In the genomic region with DNA sequence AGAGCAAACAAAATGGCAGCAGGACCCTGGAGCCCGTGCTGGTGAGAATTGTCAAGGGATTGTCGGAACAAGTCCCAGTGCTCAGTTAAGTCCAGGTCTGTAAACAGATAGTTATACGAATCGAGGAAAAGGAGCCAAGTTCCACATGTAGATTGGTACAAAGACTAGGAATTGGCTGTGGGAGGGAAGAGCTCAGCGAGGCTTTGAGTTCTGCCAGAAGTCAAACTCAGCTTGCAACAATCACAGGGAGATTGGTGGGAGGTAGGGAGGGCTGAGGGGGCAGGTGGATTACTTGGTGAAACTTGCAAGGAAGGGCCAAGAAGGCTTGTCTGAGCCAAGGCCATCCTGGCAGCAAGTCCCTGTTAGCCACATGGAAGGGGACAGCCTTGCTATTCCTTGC, we compare ENCODE assay signal across 25 cellular contexts.
"Had no signal": no experiment of that assay in that cellular context is flagged by ENCODE, and none has a peak within 500 bp of the region (broad histone marks: within the 10 kb centered on the region; RNA-seq: fewer than 3 reads in every experiment).

No MANE protein-coding gene starts in this region.

- FAIRE-seq: endometrium, kidney, pancreas, urothelium cell line had no signal

- H3K9me3 ChIP-seq: colonic mucosa, gastrocnemius medialis, left lung, pancreas, right atrium auricular region, sigmoid colon, stomach, tibial artery had no signal

- H3K27ac ChIP-seq: colonic mucosa, gastrocnemius medialis, left lung, pancreas, right atrium auricular region, sigmoid colon, stomach, tibial artery had no signal

- H3K27me3 ChIP-seq: colonic mucosa, gastrocnemius medialis, left lung, pancreas, right atrium auricular region, sigmoid colon, stomach, tibial artery had no signal

- DNase-seq: colonic mucosa; effector memory CD4-positive, alpha-beta T cell; erythroblast; gastrocnemius medialis; head of caudate nucleus; kidney; left lung; naive thymus-derived CD8-positive, alpha-beta T cell; nephron progenitor cell; occipital lobe; pancreas; sigmoid colon; stimulated activated CD4-positive, alpha-beta T cell treated with anti-CD3 and anti-CD28 coated beads, Interleukin-2, amount 100 ng/mL, for 24 hours; stimulated activated CD4-positive, alpha-beta T cell treated with anti-CD3 and anti-CD28 coated beads, Interleukin-4, amount 100 ng/mL, for 24 hours; stimulated activated naive CD4-positive, alpha-beta T cell treated with Interleukin-2 at 50 U/mL for 16 hours; stomach; tibial artery had no signal

- H3K36me3 Mint-ChIP-seq: naive thymus-derived CD8-positive, alpha-beta T cell; stimulated activated effector memory CD8-positive, alpha-beta T cell treated with anti-CD3 and anti-CD28 coated beads, Interleukin-12 subunit alpha, Interleukin-12 subunit beta, amount 100 ng/mL, for 72 hours; type B pancreatic cell had no signal

- H3K4me1 Mint-ChIP-seq: central memory CD8-positive, alpha-beta T cell; stimulated activated effector memory CD8-positive, alpha-beta T cell treated with anti-CD3 and anti-CD28 coated beads, Interleukin-12 subunit alpha, Interleukin-12 subunit beta, amount 100 ng/mL, for 72 hours had no signal

- H3K4me3 Mint-ChIP-seq: central memory CD8-positive, alpha-beta T cell; dendritic cell treated with granulocyte-macrophage colony-stimulating factor and Interleukin-4, amounts not matched to agents 40 ng/mL and 50 ng/mL, for 4 days; naive thymus-derived CD8-positive, alpha-beta T cell; nephron progenitor cell; stimulated activated effector memory CD8-positive, alpha-beta T cell treated with anti-CD3 and anti-CD28 coated beads, Interleukin-12 subunit alpha, Interleukin-12 subunit beta, amount 100 ng/mL, for 72 hours; type B pancreatic cell had no signal

- H3K27ac Mint-ChIP-seq: dendritic cell treated with granulocyte-macrophage colony-stimulating factor and Interleukin-4, amounts not matched to agents 40 ng/mL and 50 ng/mL, for 4 days; nephron progenitor cell; progenitor cell of endocrine pancreas; stimulated activated effector memory CD8-positive, alpha-beta T cell treated with anti-CD3 and anti-CD28 coated beads, Interleukin-12 subunit alpha, Interleukin-12 subunit beta, amount 100 ng/mL, for 72 hours; type B pancreatic cell had no signal

- H3K4me3 ChIP-seq: colonic mucosa, gastrocnemius medialis, left lung, pancreas, right atrium auricular region, sigmoid colon, stomach, tibial artery had no signal

- H3K27me3 Mint-ChIP-seq: dendritic cell treated with granulocyte-macrophage colony-stimulating factor and Interleukin-4, amounts not matched to agents 40 ng/mL and 50 ng/mL, for 4 days had no signal

- ATAC-seq: gastrocnemius medialis; left lung; naive thymus-derived CD8-positive, alpha-beta T cell; pancreas; stimulated activated effector memory CD8-positive, alpha-beta T cell treated with anti-CD3 and anti-CD28 coated beads, Interleukin-12 subunit alpha, Interleukin-12 subunit beta, amount 100 ng/mL, for 72 hours had no signal

- H3K9me3 Mint-ChIP-seq: central memory CD8-positive, alpha-beta T cell; dendritic cell treated with granulocyte-macrophage colony-stimulating factor and Interleukin-4, amounts not matched to agents 40 ng/mL and 50 ng/mL, for 4 days; naive thymus-derived CD8-positive, alpha-beta T cell; nephron progenitor cell; stimulated activated effector memory CD8-positive, alpha-beta T cell treated with anti-CD3 and anti-CD28 coated beads, Interleukin-12 subunit alpha, Interleukin-12 subunit beta, amount 100 ng/mL, for 72 hours; type B pancreatic cell had no signal

- H3K36me3 ChIP-seq: colonic mucosa, gastrocnemius medialis, left lung, pancreas, right atrium auricular region, sigmoid colon, stomach, tibial artery had no signal

- H3K4me1 ChIP-seq: colonic mucosa, gastrocnemius medialis, left lung, pancreas, right atrium auricular region, sigmoid colon, stomach, tibial artery had no signal
